25 cellular contexts compared by ENCODE assay signal in the genomic region with DNA sequence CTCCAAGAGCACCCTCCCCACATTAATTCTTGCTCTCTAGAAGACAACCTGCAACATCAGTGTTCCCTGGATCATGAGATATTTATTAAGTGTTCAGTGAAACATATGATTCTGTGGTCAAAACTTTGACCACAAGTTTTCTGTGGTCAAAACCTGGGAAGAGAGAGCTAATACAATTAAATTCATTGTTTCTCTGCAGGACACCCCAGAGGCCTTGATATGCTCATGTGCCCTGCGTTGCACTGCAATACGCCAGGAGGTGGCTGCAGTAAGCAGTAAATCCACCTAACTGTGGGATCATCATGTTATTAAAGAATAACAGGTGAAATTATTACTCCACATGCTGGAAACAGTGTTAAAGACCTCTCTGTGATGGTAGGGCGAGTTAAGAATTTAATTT.
DNase-seq lines count a peak whose midpoint lies in the region; ATAC-seq and TF ChIP-seq lines count a peak whose summit lies in the region.
"Had no signal": no experiment of that assay in that cellular context is flagged by ENCODE, and none has a peak within 500 bp of the region (broad histone marks: within the 10 kb centered on the region; RNA-seq: fewer than 3 reads in every experiment).

No MANE protein-coding gene starts in this region.

- no peak overlapping the region for H3K4me2 ChIP-seq in mammary epithelial cell (ENCODE audit: insufficient read depth, low read depth, low read length)

- H3K9me3 ChIP-seq in mammary epithelial cell (replicated peaks; ENCODE audit: insufficient read depth, low read length), result no peaks in the 10 kb centered on the region
- peaks cover 0 to 5% of the 10 kb centered on the region in 2 donors for H3K9me3 ChIP-seq in breast epithelium
- peaks cover 7% of the 10 kb centered on the region for H3K9me3 ChIP-seq in endodermal cell (ENCODE audit: control insufficient read depth, low read length)
- H3K9me3 ChIP-seq: upper lobe of right lung had no signal

- no peak overlapping the region for H3K4me3 Mint-ChIP-seq in endodermal cell
- H3K4me3 Mint-ChIP-seq: activated CD8-positive, alpha-beta T cell treated with anti-CD3 and anti-CD28 coated beads for 36 hours; activated naive CD4-positive, alpha-beta T cell treated with anti-CD3 and anti-CD28 coated beads for 36 hours; brain; CD14-positive monocyte; memory B cell had no signal

- in situ Hi-C loops in mammary epithelial cell (cut with MboI; ENCODE audit: low sequenced_read_pairs in 2 of 2), result no loop called here
- in situ Hi-C loops in SK-MEL-5 (cut with HindIII; ENCODE audit: low pct_unique_long_range_greater_than_20kb, low sequenced_read_pairs), result no loop called here

- CTCF ChIA-PET in mammary epithelial cell (lab: Charles Lee; ENCODE audit: low non-redundant PET), result no interaction called here

- H3K27ac Mint-ChIP-seq in endodermal cell, result no peak overlapping the region
- H3K27ac Mint-ChIP-seq: activated CD8-positive, alpha-beta T cell treated with anti-CD3 and anti-CD28 coated beads for 36 hours; activated naive CD4-positive, alpha-beta T cell treated with anti-CD3 and anti-CD28 coated beads for 36 hours; brain; memory B cell had no signal

- H3K4me1 Mint-ChIP-seq in endodermal cell, result no peaks in the 10 kb centered on the region
- H3K4me1 Mint-ChIP-seq: brain, CD14-positive monocyte, memory B cell had no signal

- H3K9me3 Mint-ChIP-seq in endodermal cell, result peaks cover 9% of the 10 kb centered on the region
- H3K9me3 Mint-ChIP-seq: activated CD8-positive, alpha-beta T cell treated with anti-CD3 and anti-CD28 coated beads for 36 hours had no signal

- no peaks in the 10 kb centered on the region for H3K79me2 ChIP-seq in mammary epithelial cell (ENCODE audit: insufficient read depth, low read length)

- H3K27ac ChIP-seq in mammary epithelial cell (ENCODE audit: insufficient read depth, low read depth, low read length) (no peak overlapping the region), breast epithelium (no peak overlapping the region), endodermal cell (ENCODE audit: low read depth, low read length) (no peak overlapping the region)
- H3K27ac ChIP-seq: 22Rv1, right atrium auricular region, upper lobe of right lung had no signal

- H3K4me3 ChIP-seq in mammary epithelial cell (replicated peaks in 1 of 3; ENCODE audit: insufficient read depth in 1 of 3, low read depth in 2 of 3, low read length in 3 of 3) (no peak overlapping the region), breast epithelium (no peak overlapping the region), endodermal cell (ENCODE audit: low read length) (no peak overlapping the region)
- H3K4me3 ChIP-seq: right atrium auricular region, upper lobe of right lung had no signal

- no peak for TF ChIP-seq CTCF in mammary epithelial cell (conservative IDR thresholded peaks at IDR 0.05 in 1 of 2, IDR thresholded peaks at IDR 0.05 in 1 of 2; ENCODE audit: extremely low read depth in 1 of 2, insufficient read depth in 1 of 2, low read depth in 1 of 2, low read length in 2 of 2)
- TF ChIP-seq CTCF in breast epithelium (IDR thresholded peaks at IDR 0.05), result no peak
- TF ChIP-seq CTCF in endodermal cell (conservative IDR thresholded peaks at IDR 0.05), result peak; percentile 28

- DNase-seq in mammary epithelial cell (peak; percentile 40), breast epithelium (ENCODE audit: low spot score in 2 of 2) (no peak), SK-MEL-5 (ENCODE audit: low read depth, low spot score) (peak; percentile 40), endodermal cell (no peak), HT-29 (ENCODE audit: low spot score) (no peak), OCI-M2 (lab: John Stamatoyannopoulos, UW; ENCODE audit: unreplicated experiment) (no peak), NCI-H226 (no peak)
- DNase-seq: activated CD8-positive, alpha-beta T cell treated with anti-CD3 and anti-CD28 coated beads for 36 hours; activated naive CD4-positive, alpha-beta T cell treated with anti-CD3 and anti-CD28 coated beads for 36 hours; DMS79 treated with DMSO at 0.1 percent for 48 hours; GF-D8; H7; IMR-90; NCI-H1048; NCI-H1694; NCI-H446; stimulated activated CD4-positive, alpha-beta T cell treated with anti-CD3 and anti-CD28 coated beads, Interleukin-1b, Interleukin-23, amount 100 ng/mL, for 48 hours; stimulated activated naive CD4-positive, alpha-beta T cell treated with Interleukin-2 at 50 U/mL for 16 hours; upper lobe of right lung had no signal

- no TSS peak for BruUV-seq in mammary epithelial cell (replicated peaks; lab: Mats Ljungman, UMichigan)

- no peak overlapping the region for H2AFZ ChIP-seq in mammary epithelial cell (ENCODE audit: low read depth, low read length)

- H3K9ac ChIP-seq in mammary epithelial cell (ENCODE audit: insufficient read depth, low read length) (no peak overlapping the region), endodermal cell (ENCODE audit: extremely low read depth, low read length, poor library complexity, severe bottlenecking) (no peak overlapping the region)

- no peaks in the 10 kb centered on the region for H4K20me1 ChIP-seq in mammary epithelial cell (ENCODE audit: insufficient read depth, low read length)

- no peak for ATAC-seq in HG03045 (IDR thresholded peaks at IDR 0.05; ENCODE audit: unreplicated experiment)
- ATAC-seq: activated CD8-positive, alpha-beta T cell treated with anti-CD3 and anti-CD28 coated beads for 36 hours; upper lobe of right lung had no signal

- H3K27me3 ChIP-seq in mammary epithelial cell (ENCODE audit: insufficient read depth, low read length) (peaks cover 2% of the 10 kb centered on the region), breast epithelium (peaks cover 0 to 3% of the 10 kb centered on the region in 2 donors), endodermal cell (ENCODE audit: control insufficient read depth, insufficient read depth, low read length, poor library complexity, severe bottlenecking) (no peaks in the 10 kb centered on the region)
- H3K27me3 ChIP-seq: right atrium auricular region, upper lobe of right lung had no signal

- H3K36me3 Mint-ChIP-seq in endodermal cell (ENCODE audit: low read depth), result no peaks in the 10 kb centered on the region
- H3K36me3 Mint-ChIP-seq: brain, CD14-positive monocyte, memory B cell had no signal

- H3K4me1 ChIP-seq in mammary epithelial cell (ENCODE audit: insufficient read depth, low read length), result no peaks in the 10 kb centered on the region
- H3K4me1 ChIP-seq in breast epithelium, result no peaks in the 10 kb centered on the region
- no peaks in the 10 kb centered on the region for H3K4me1 ChIP-seq in endodermal cell (ENCODE audit: control insufficient read depth, insufficient read depth, low read length)
- H3K4me1 ChIP-seq: right atrium auricular region, upper lobe of right lung had no signal

- intact Hi-C loops in mammary epithelial cell (cut with micrococcal nuclease), result no loop called here
- intact Hi-C loops in breast epithelium (cut with DNase I; ENCODE audit: low total_unique reads), result no loop called here

- dilution Hi-C loops in mammary epithelial cell (cut with HindIII; ENCODE audit: low sequenced_read_pairs), result loop anchor here (5.0 kb wide), 1 partner anchor 47 kb away; no protein-coding TSS in a partner anchor

- H3K27me3 Mint-ChIP-seq in endodermal cell (ENCODE audit: insufficient read depth), result peaks cover 6% of the 10 kb centered on the region

- H3K36me3 ChIP-seq in mammary epithelial cell (ENCODE audit: insufficient read depth, low read length) (no peaks in the 10 kb centered on the region), breast epithelium (no peaks in the 10 kb centered on the region), endodermal cell (ENCODE audit: control insufficient read depth, insufficient read depth, low read length) (no peaks in the 10 kb centered on the region)
- H3K36me3 ChIP-seq: right atrium auricular region, upper lobe of right lung had no signal

- TF ChIP-seq POLR2A in breast epithelium (IDR thresholded peaks at IDR 0.05), result no peak

- 68% methylated on average over 3 of the region's 3 CpGs for WGBS in mammary epithelial cell (ENCODE audit: low coverage, missing lambda C conversion rate)
- WGBS in endodermal cell (ENCODE audit: insufficient coverage in 1 of 2, insufficient read length in 1 of 2), 2 experiments, result 78 to 95% methylated on average over 2 to 3 of the region's 3 CpGs

Comparison
In these comparisons a context has a peak if more than half of its experiments do, and no peak if none do; other contexts are left out.
1. DNase-seq: peak in mammary epithelial cell (single experiment) and SK-MEL-5 (single experiment); none in breast epithelium (0 of 2), endodermal cell (single experiment), HT-29 (single experiment), OCI-M2 (single experiment) and NCI-H226 (single experiment).